14 cellular contexts compared by ENCODE assay signal in genomic region chr4:95304898-95305297, GRCh38.
DNase-seq lines count a peak whose midpoint lies in the region; ATAC-seq, FAIRE-seq and TF ChIP-seq lines count a peak whose summit lies in the region.
"Had no signal": no experiment of that assay in that cellular context is flagged by ENCODE, and none has a peak within 500 bp of the region (broad histone marks: within the 10 kb centered on the region; RNA-seq: fewer than 3 reads in every experiment).

No MANE protein-coding gene starts in this region.

- H3K27ac Mint-ChIP-seq in MCF 10A (ENCODE audit: low read depth, unreplicated experiment): no peak overlapping the region
- H3K27ac Mint-ChIP-seq in CD8-positive, alpha-beta T cell: no peak overlapping the region
- H3K27ac Mint-ChIP-seq: activated T-helper 1 cell treated with anti-CD3 and anti-CD28 coated beads, Interleukin-12 subunit alpha, Interleukin-12 subunit beta, Interleukin-2, Interleukin-4 antibody, amounts not matched to agents 30 ng/mL and 10 ng/mL and 1 ng/mL, durations not matched to agents 14 hours and 24 hours and 36 hours; naive B cell had no signal

- no peaks in the 10 kb centered on the region for H3K27me3 Mint-ChIP-seq in MCF 10A (ENCODE audit: insufficient read depth, unreplicated experiment)
- no peaks in the 10 kb centered on the region for H3K27me3 Mint-ChIP-seq in CD8-positive, alpha-beta T cell (ENCODE audit: low read depth)
- H3K27me3 Mint-ChIP-seq: naive B cell had no signal

- BruUV-seq in MCF 10A (replicated peaks; lab: Mats Ljungman, UMichigan): no TSS peak

- H3K36me3 Mint-ChIP-seq in MCF 10A (ENCODE audit: insufficient read depth, unreplicated experiment): no peaks in the 10 kb centered on the region
- no peaks in the 10 kb centered on the region for H3K36me3 Mint-ChIP-seq in CD8-positive, alpha-beta T cell
- H3K36me3 Mint-ChIP-seq: naive B cell had no signal

- CTCF ChIA-PET in MCF 10A (lab: Yijun Ruan, JAX): no interaction called here
- CTCF ChIA-PET in CD8-positive, alpha-beta T cell (lab: Charles Lee): no interaction called here

- no peak for FAIRE-seq in bronchial epithelial cell (lab: Jason Lieb, UNC)

- no peaks in the 10 kb centered on the region for H3K9me3 Mint-ChIP-seq in MCF 10A (ENCODE audit: unreplicated experiment)
- H3K9me3 Mint-ChIP-seq in CD8-positive, alpha-beta T cell: peaks cover 5% of the 10 kb centered on the region
- H3K9me3 Mint-ChIP-seq: activated T-helper 1 cell treated with anti-CD3 and anti-CD28 coated beads, Interleukin-12 subunit alpha, Interleukin-12 subunit beta, Interleukin-2, Interleukin-4 antibody, amounts not matched to agents 30 ng/mL and 10 ng/mL and 1 ng/mL, durations not matched to agents 14 hours and 24 hours and 36 hours had no signal

- POLR2A ChIA-PET in MCF 10A (lab: Yijun Ruan, JAX): interaction anchor here (0.6 kb wide), 1 partner anchor 32 kb away, joined by 3 read pairs; no protein-coding TSS in a partner anchor
- POLR2A ChIA-PET in CD8-positive, alpha-beta T cell (lab: Charles Lee): no interaction called here

- TF ChIP-seq POLR2A in breast epithelium (IDR thresholded peaks at IDR 0.05) (no peak), thyroid gland (IDR thresholded peaks at IDR 0.05) (no peak)

- intact Hi-C loops in MCF 10A (cut with micrococcal nuclease): no loop called here
- intact Hi-C loops in breast epithelium (cut with DNase I; ENCODE audit: low total_unique reads): loop anchor here (10.0 kb wide), 1 partner anchor 1370 kb away; no protein-coding TSS in a partner anchor
- intact Hi-C loops in thyroid gland (cut with DNase I): no loop called here
- intact Hi-C loops in CD8-positive, alpha-beta T cell (cut with DNase I, micrococcal nuclease): no loop called here

- H3K4me3 ChIP-seq in breast epithelium (no peak overlapping the region), bronchial epithelial cell (ENCODE audit: low read depth, low read length) (no peak overlapping the region), thyroid gland (replicated peaks in 1 of 3) (no peak overlapping the region)
- H3K4me3 ChIP-seq in CD8-positive, alpha-beta T cell (ENCODE audit: low read depth, low read length): no peak overlapping the region
- H3K4me3 ChIP-seq: colonic mucosa had no signal

- H3K36me3 ChIP-seq in breast epithelium (no peaks in the 10 kb centered on the region), bronchial epithelial cell (ENCODE audit: control insufficient read depth, insufficient read depth, low read length) (no peaks in the 10 kb centered on the region), thyroid gland (no peaks in the 10 kb centered on the region)
- H3K36me3 ChIP-seq in CD8-positive, alpha-beta T cell (ENCODE audit: insufficient read depth, low read length): no peaks in the 10 kb centered on the region
- H3K36me3 ChIP-seq: colonic mucosa had no signal

- no peak for TF ChIP-seq CTCF in MCF 10A (IDR thresholded peaks at IDR 0.05; ENCODE audit: unreplicated experiment)
- no peak for TF ChIP-seq CTCF in breast epithelium (IDR thresholded peaks at IDR 0.05)
- no peak for TF ChIP-seq CTCF in bronchial epithelial cell (IDR thresholded peaks at IDR 0.05; ENCODE audit: insufficient read depth, low read length, severe bottlenecking)
- no peak for TF ChIP-seq CTCF in thyroid gland (IDR thresholded peaks at IDR 0.05)
- TF ChIP-seq CTCF in CD8-positive, alpha-beta T cell (IDR thresholded peaks at IDR 0.05): no peak

- H3K27me3 ChIP-seq in breast epithelium (no peaks in the 10 kb centered on the region), bronchial epithelial cell (ENCODE audit: control insufficient read depth, insufficient read depth, low read length) (no peaks in the 10 kb centered on the region), thyroid gland (no peaks in the 10 kb centered on the region)
- no peaks in the 10 kb centered on the region for H3K27me3 ChIP-seq in CD8-positive, alpha-beta T cell (ENCODE audit: insufficient read depth, low read length)
- H3K27me3 ChIP-seq: colonic mucosa had no signal

- 40 to 62% methylated on average over 1 of the region's 1 CpG for WGBS in thyroid gland, 2 donors

- no peak for ATAC-seq in CD8-positive, alpha-beta T cell
- ATAC-seq in GM19324 (IDR thresholded peaks at IDR 0.05; ENCODE audit: low FRiP score, unreplicated experiment): no peak

- peak; percentile 8 for DNase-seq in MCF 10A (ENCODE audit: unreplicated experiment)
- no peak for DNase-seq in breast epithelium (ENCODE audit: low spot score in 2 of 2)
- peak; percentile 71 for DNase-seq in bronchial epithelial cell (ENCODE audit: low read depth)
- peak; percentile 80 for DNase-seq in islet precursor cell
- DNase-seq in thyroid gland: peak; percentile 13 to 40
- no peak for DNase-seq in DMS153 (lab: John Stamatoyannopoulos, UW)
- DNase-seq in CD8-positive, alpha-beta T cell: no peak
- DNase-seq: activated CD4-positive, CD25-positive, alpha-beta regulatory T cell; colonic mucosa; DMS79 treated with DMSO at 0.1 percent for 48 hours; naive B cell; NCI-H2081 treated with DMSO at 0.1 percent for 48 hours had no signal

- H3K4me1 Mint-ChIP-seq in MCF 10A (ENCODE audit: insufficient read depth, unreplicated experiment): no peaks in the 10 kb centered on the region
- H3K4me1 Mint-ChIP-seq in CD8-positive, alpha-beta T cell (ENCODE audit: low read depth): no peaks in the 10 kb centered on the region
- H3K4me1 Mint-ChIP-seq: naive B cell had no signal

- H3K4me3 Mint-ChIP-seq in MCF 10A (ENCODE audit: unreplicated experiment): no peak overlapping the region
- no peak overlapping the region for H3K4me3 Mint-ChIP-seq in CD8-positive, alpha-beta T cell
- H3K4me3 Mint-ChIP-seq: activated T-helper 1 cell treated with anti-CD3 and anti-CD28 coated beads, Interleukin-12 subunit alpha, Interleukin-12 subunit beta, Interleukin-2, Interleukin-4 antibody, amounts not matched to agents 30 ng/mL and 10 ng/mL and 1 ng/mL, durations not matched to agents 14 hours and 24 hours and 36 hours; naive B cell had no signal

- H3K4me1 ChIP-seq in breast epithelium (no peaks in the 10 kb centered on the region), thyroid gland (peaks cover 15 to 19% of the 10 kb centered on the region in 2 donors)
- no peaks in the 10 kb centered on the region for H3K4me1 ChIP-seq in CD8-positive, alpha-beta T cell (ENCODE audit: insufficient read depth, low read length)
- H3K4me1 ChIP-seq: colonic mucosa had no signal

- H3K9me3 ChIP-seq in breast epithelium: no peaks in the 10 kb centered on the region
- no peaks in the 10 kb centered on the region for H3K9me3 ChIP-seq in thyroid gland
- H3K9me3 ChIP-seq in CD8-positive, alpha-beta T cell (ENCODE audit: low read length): no peaks in the 10 kb centered on the region
- H3K9me3 ChIP-seq: colonic mucosa had no signal

- H3K27ac ChIP-seq in breast epithelium (no peak overlapping the region), thyroid gland (peak overlapping the region in 2 of 3 donors; percentile 27 to 58)
- H3K27ac ChIP-seq in CD8-positive, alpha-beta T cell (ENCODE audit: low read depth, low read length): no peak overlapping the region
- H3K27ac ChIP-seq: colonic mucosa had no signal

Comparison
In these comparisons a context has a peak if more than half of its experiments do, and no peak if none do; other contexts are left out.
1. DNase-seq: peak in MCF 10A (single experiment), bronchial epithelial cell (single experiment), islet precursor cell (single experiment) and thyroid gland (2 of 2); none in breast epithelium (0 of 2), DMS153 (single experiment) and CD8-positive, alpha-beta T cell (0 of 7).
2. H3K27ac ChIP-seq: peak in thyroid gland (2 of 3); none in breast epithelium (0 of 2) and CD8-positive, alpha-beta T cell (single experiment).